In the genomic region with DNA sequence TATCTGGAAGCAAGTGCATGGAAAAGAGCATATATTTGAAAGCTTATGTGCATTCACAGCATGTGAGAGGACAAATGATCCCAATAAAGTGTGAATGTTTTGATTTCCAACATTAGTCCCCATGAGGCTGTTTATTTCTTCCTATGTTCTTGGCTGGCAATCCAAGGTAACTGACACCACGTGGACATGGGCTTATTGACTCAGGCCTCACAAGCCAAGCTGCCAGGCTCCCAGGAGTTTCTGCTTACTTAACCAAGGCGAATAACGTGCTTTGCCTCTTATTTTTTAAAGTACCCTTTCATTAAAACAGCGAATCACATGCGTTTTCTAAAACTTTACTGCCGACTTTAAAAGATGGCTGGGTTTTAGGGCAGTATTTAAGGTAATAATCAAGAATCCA, we compare ENCODE assay signal across 18 cellular contexts.
DNase-seq lines count a peak whose midpoint lies in the region; ATAC-seq and TF ChIP-seq lines count a peak whose summit lies in the region.
"Had no signal": no experiment of that assay in that cellular context is flagged by ENCODE, and none has a peak within 500 bp of the region (broad histone marks: within the 10 kb centered on the region; RNA-seq: fewer than 3 reads in every experiment).

No MANE protein-coding gene starts in this region.

- no peak overlapping the region for H3K4me3 Mint-ChIP-seq in natural killer cell
- H3K4me3 Mint-ChIP-seq: IgD-negative memory B cell had no signal

- H3K4me1 Mint-ChIP-seq in natural killer cell, result peaks cover 7 to 15% of the 10 kb centered on the region in 2 donors

- no peaks in the 10 kb centered on the region for H3K9me3 ChIP-seq in prostate gland
- H3K9me3 ChIP-seq: BLaER1 had no signal

- 57% methylated on average over 6 of the region's 6 CpGs for WGBS in prostate gland

- no peak overlapping the region for H3K27ac ChIP-seq in prostate gland
- H3K27ac ChIP-seq: BLaER1 had no signal

- no peak overlapping the region for H3K4me3 ChIP-seq in prostate gland
- H3K4me3 ChIP-seq: BLaER1 had no signal

- H3K27me3 Mint-ChIP-seq in natural killer cell (ENCODE audit: low read depth in 2 of 2), result no peaks in the 10 kb centered on the region
- H3K27me3 Mint-ChIP-seq: CD4-positive, CD25-positive, alpha-beta regulatory T cell; IgD-negative memory B cell had no signal

- no peaks in the 10 kb centered on the region for H3K4me1 ChIP-seq in prostate gland (replicated peaks)
- H3K4me1 ChIP-seq: BLaER1 had no signal

- DNase-seq in NCI-H2171 treated with DMSO at 0.1 percent for 48 hours (lab: John Stamatoyannopoulos, UW) (peak; percentile 11), NCI-H2171 (lab: John Stamatoyannopoulos, UW) (no peak), COR-L47 (lab: John Stamatoyannopoulos, UW) (peak; percentile 44), NCI-H446 (lab: John Stamatoyannopoulos, UW) (peak; percentile 18 to 51), prostate gland (ENCODE audit: low spot score) (peak; percentile 30), natural killer cell (no peak)
- DNase-seq: 8988T; AML-193; Calu3; CD4-positive, CD25-positive, alpha-beta regulatory T cell; DMS153; DMS79 treated with DMSO at 0.1 percent for 48 hours; GDM1; HCEC 1CT had no signal

- no peaks in the 10 kb centered on the region for H3K36me3 Mint-ChIP-seq in natural killer cell
- H3K36me3 Mint-ChIP-seq: CD4-positive, CD25-positive, alpha-beta regulatory T cell had no signal

- H3K36me3 ChIP-seq in prostate gland, result no peaks in the 10 kb centered on the region
- H3K36me3 ChIP-seq: BLaER1 had no signal

- TF ChIP-seq POLR2A in prostate gland (IDR thresholded peaks at IDR 0.05) (no peak), GM18505 (IDR thresholded peaks at IDR 0.05; ENCODE audit: borderline replicate concordance, extremely low read depth, insufficient read depth, insufficient read length) (no peak)

- H3K27me3 ChIP-seq in prostate gland (replicated peaks; ENCODE audit: insufficient read depth), result no peaks in the 10 kb centered on the region
- H3K27me3 ChIP-seq: BLaER1 had no signal

- H3K27ac Mint-ChIP-seq in natural killer cell, result no peak overlapping the region
- H3K27ac Mint-ChIP-seq: CD4-positive, CD25-positive, alpha-beta regulatory T cell; IgD-negative memory B cell had no signal

- ATAC-seq in natural killer cell, result no peak
- no peak for ATAC-seq in GM18505 (IDR thresholded peaks at IDR 0.05; ENCODE audit: unreplicated experiment)
- no peak for ATAC-seq in HG03571 (IDR thresholded peaks at IDR 0.05; ENCODE audit: unreplicated experiment)

- no peak for TF ChIP-seq CTCF in prostate gland (IDR thresholded peaks at IDR 0.05)
- no peak for TF ChIP-seq CTCF in natural killer cell (IDR thresholded peaks at IDR 0.05)

- intact Hi-C loops in prostate gland (cut with DNase I) (no loop called here), natural killer cell (cut with micrococcal nuclease) (no loop called here)

- H3K9me3 Mint-ChIP-seq in natural killer cell, result peaks cover 0 to 1% of the 10 kb centered on the region in 2 donors

Comparison
In these comparisons a context has a peak if more than half of its experiments do, and no peak if none do; other contexts are left out.
1. DNase-seq: peak in NCI-H2171 treated with DMSO at 0.1 percent for 48 hours (single experiment), COR-L47 (single experiment), NCI-H446 (2 of 2) and prostate gland (single experiment); none in NCI-H2171 (single experiment) and natural killer cell (single experiment).